In genomic region chr1:89821322-89822108, GRCh38 we compare ENCODE assay signal across 8 cellular contexts. TPM values are rescaled to one million over a fixed set of nuclear protein-coding genes. Genes with fewer than 3 reads are reported as not detected.
A peak's percentile ranks its signal among the peaks of the same experiment; 100 is the strongest.
DNase-seq lines count a peak whose midpoint lies in the region; ATAC-seq, FAIRE-seq and TF ChIP-seq lines count a peak whose summit lies in the region.

No MANE protein-coding gene starts in this region.

- WGBS in small intestine, 3 donors = 1% methylated on average over 44 to 73 of the region's 73 CpGs

- DNase-seq in GM10266 (ENCODE audit: extremely low spot score) = peak; percentile 84
- DNase-seq in Karpas-422 = peak; percentile 90
- DNase-seq in T follicular helper cell (ENCODE audit: low read depth) = peak; percentile 42
- peak; percentile 18 for DNase-seq in amniotic epithelial cell (ENCODE audit: low read depth)
- DNase-seq in small intestine = peak; percentile 62
- no peak for DNase-seq in D721Med (ENCODE audit: insufficient read length, low spot score)

- peak overlapping the region; percentile 87 for H3K4me2 ChIP-seq in Karpas-422 (ENCODE audit: low read depth, low read length, poor library complexity, severe bottlenecking)

- no peaks in the 10 kb centered on the region for H3K9me2 ChIP-seq in Karpas-422 (replicated peaks; ENCODE audit: insufficient read depth, low read length)

- H3K9me3 ChIP-seq in Karpas-422 (ENCODE audit: low read length) = no peaks in the 10 kb centered on the region
- H3K9me3 ChIP-seq in small intestine (ENCODE audit: control insufficient read depth, low read depth) = no peaks in the 10 kb centered on the region

- H3K4me1 ChIP-seq in Karpas-422 (ENCODE audit: low read length) (peaks cover 23% of the 10 kb centered on the region), small intestine (ENCODE audit: control insufficient read depth in 2 of 2, insufficient read depth in 1 of 2, low read depth in 1 of 2, low read length in 1 of 2) (peaks cover 0 to 6% of the 10 kb centered on the region in 2 donors)

- H3K36me3 ChIP-seq in Karpas-422 (ENCODE audit: insufficient read depth, low read length) (no peaks in the 10 kb centered on the region), small intestine (ENCODE audit: control insufficient read depth in 2 of 2, insufficient read depth in 2 of 2, low read length in 2 of 2) (peaks cover 0 to 2% of the 10 kb centered on the region in 2 donors)

- H3K27ac ChIP-seq in Karpas-422 (ENCODE audit: low read length) (no peak overlapping the region), small intestine (ENCODE audit: low read depth in 1 of 2, low read length in 1 of 2) (peak overlapping the region; percentile 87 to 94)

- peak; percentile 47 for ATAC-seq in GM21825 (IDR thresholded peaks at IDR 0.05; ENCODE audit: unreplicated experiment)

- H2AFZ ChIP-seq in Karpas-422 (ENCODE audit: low read length) = peak overlapping the region; percentile 33

- TF ChIP-seq CTCF in GM10266 (IDR thresholded peaks at IDR 0.05; ENCODE audit: control insufficient read depth, insufficient read depth, low read depth, missing control alignments) (no peak), D721Med (IDR thresholded peaks at IDR 0.05; ENCODE audit: insufficient read depth, missing control alignments) (no peak)

- no peaks in the 10 kb centered on the region for H3K79me2 ChIP-seq in Karpas-422 (ENCODE audit: low read length)

- no peak for FAIRE-seq in small intestine (lab: Jason Lieb, UNC)
- FAIRE-seq in D721Med (lab: Jason Lieb, UNC) = no peak

- H4K20me1 ChIP-seq in Karpas-422 (ENCODE audit: insufficient read depth, low read depth, low read length) = no peaks in the 10 kb centered on the region

- H3K27me3 ChIP-seq in Karpas-422 (ENCODE audit: low read length) = no peaks in the 10 kb centered on the region
- no peaks in the 10 kb centered on the region for H3K27me3 ChIP-seq in small intestine (ENCODE audit: control insufficient read depth in 2 of 2, insufficient read depth in 2 of 2, low read length in 2 of 2)

- peak overlapping the region; percentile 70 for H3K4me3 ChIP-seq in Karpas-422 (ENCODE audit: low read length)
- peak overlapping the region; percentile 88 for H3K4me3 ChIP-seq in iPS-11a (ENCODE audit: low read depth, low read length)
- H3K4me3 ChIP-seq in small intestine (ENCODE audit: low read depth in 1 of 2, low read length in 2 of 2) = peak overlapping the region; percentile 58 to 67

- peak overlapping the region; percentile 84 for H3K9ac ChIP-seq in Karpas-422 (ENCODE audit: low read length)

RNA-seq across cellular contexts. Expression of gene LRRC8D, which starts 0.7 kb away (rescaled TPM):
- total RNA-seq in Karpas-422 (2014; rRNA removed; shearing (Covaris generic); ENCODE audit: low replicate concordance) = 30.1 and 48.9 TPM in 2 replicates
- polyA plus RNA-seq in small intestine = 10 to 100 TPM; 13.0 to 22.1 (median 18.3) TPM
